ENCODE assay signal across 1 cellular context in genomic region chr1:202809597-202810159, GRCh38.
TF ChIP-seq lines count a peak whose summit lies in the region.

No MANE protein-coding gene starts in this region.

TF ChIP-seq in HepG2, 621 proteins besides CTCF, POLR2A, EP300 and RAD21:
- TF ChIP-seq, protein P1, sequence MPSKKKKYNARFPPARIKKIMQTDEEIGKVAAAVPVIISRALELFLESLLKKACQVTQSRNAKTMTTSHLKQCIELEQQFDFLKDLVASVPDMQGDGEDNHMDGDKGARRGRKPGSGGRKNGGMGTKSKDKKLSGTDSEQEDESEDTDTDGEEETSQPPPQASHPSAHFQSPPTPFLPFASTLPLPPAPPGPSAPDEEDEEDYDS (CRISPR knock-in tag; IDR thresholded peaks at IDR 0.05) = no peak
- TF ChIP-seq KLF13 (CRISPR knock-in tag; IDR thresholded peaks at IDR 0.05) = no peak
- TF ChIP-seq ZNF296 (CRISPR knock-in tag; conservative IDR thresholded peaks at IDR 0.05) = no peak
- no peak for TF ChIP-seq TBX2 (CRISPR knock-in tag; IDR thresholded peaks at IDR 0.05; ENCODE audit: borderline replicate concordance)
- no peak for TF ChIP-seq JUN (CRISPR knock-in tag; IDR thresholded peaks at IDR 0.05)
- TF ChIP-seq ZFP41 (CRISPR knock-in tag; IDR thresholded peaks at IDR 0.05; ENCODE audit: borderline replicate concordance) = no peak
